In the genomic region with DNA sequence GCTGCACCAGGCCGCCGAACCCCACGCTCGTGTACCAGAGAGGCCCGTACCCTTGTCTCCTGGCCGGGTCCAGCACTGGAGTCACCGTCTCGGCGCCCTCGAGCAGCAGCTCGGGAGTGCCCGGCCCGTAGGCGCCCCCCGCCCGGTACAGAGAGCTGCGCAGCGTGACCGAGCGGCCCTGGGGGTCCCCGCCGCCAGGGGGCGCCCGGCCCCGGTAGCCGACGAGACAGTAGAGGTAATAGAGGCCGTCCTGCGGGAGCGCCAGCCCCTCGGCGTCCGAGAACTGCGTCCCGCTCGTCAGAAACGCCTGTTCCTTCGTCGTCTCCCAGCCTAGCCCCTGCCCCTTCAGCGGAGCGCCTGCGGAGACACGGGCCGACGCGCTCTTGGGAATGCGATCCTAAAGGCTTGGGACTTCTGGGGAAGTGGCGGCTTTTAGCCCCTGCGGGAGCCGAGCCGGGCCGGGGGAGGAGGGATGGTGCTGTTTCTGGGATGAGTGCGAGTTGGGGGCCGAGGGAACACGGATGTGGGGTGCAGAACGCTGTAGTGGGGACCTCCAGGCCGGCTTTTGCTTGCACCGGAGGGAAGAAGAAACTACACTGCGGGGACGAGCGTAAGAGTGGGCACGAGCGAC, we compare ENCODE assay signal across 1 cellular context.
A peak's percentile ranks its signal among the peaks of the same experiment; 100 is the strongest.
TF ChIP-seq lines count a peak whose summit lies in the region.

No MANE protein-coding gene starts in this region.

TF ChIP-seq in K562, 482 proteins besides CTCF, POLR2A, EP300 and RAD21 (continued from another document and continues in another):
- TF ChIP-seq, protein P1, sequence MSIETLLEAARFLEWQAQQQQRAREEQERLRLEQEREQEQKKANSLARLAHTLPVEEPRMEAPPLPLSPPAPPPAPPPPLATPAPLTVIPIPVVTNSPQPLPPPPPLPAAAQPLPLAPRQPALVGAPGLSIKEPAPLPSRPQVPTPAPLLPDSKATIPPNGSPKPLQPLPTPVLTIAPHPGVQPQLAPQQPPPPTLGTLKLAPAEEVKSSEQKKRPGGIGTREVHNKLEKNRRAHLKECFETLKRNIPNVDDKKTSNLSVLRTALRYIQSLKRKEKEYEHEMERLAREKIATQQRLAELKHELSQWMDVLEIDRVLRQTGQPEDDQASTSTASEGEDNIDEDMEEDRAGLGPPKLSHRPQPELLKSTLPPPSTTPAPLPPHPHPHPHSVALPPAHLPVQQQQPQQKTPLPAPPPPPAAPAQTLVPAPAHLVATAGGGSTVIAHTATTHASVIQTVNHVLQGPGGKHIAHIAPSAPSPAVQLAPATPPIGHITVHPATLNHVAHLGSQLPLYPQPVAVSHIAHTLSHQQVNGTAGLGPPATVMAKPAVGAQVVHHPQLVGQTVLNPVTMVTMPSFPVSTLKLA (conservative IDR thresholded peaks at IDR 0.05) = peak in 1 of 2 experiments; percentile 72; a peak in 3 of 4 replicates
- TF ChIP-seq ZNF316 (IDR thresholded peaks at IDR 0.05) (no peak), HNRNPUL1 (IDR thresholded peaks at IDR 0.05; ENCODE audit: low read length) (no peak), POLR3G (IDR thresholded peaks at IDR 0.05; ENCODE audit: extremely low read depth, insufficient read length, insufficient replicate concordance) (no peak), CLOCK (CRISPR knock-in tag; IDR thresholded peaks at IDR 0.05; ENCODE audit: borderline replicate concordance) (no peak), TCFL5 (CRISPR knock-in tag; conservative IDR thresholded peaks at IDR 0.05) (no peak), TRIM28 (IDR thresholded peaks at IDR 0.05) (no peak), YBX1 (IDR thresholded peaks at IDR 0.05) (no peak), ARID1B (IDR thresholded peaks at IDR 0.05) (peak; percentile 9; the same call in 1 of the 2 replicates), HDAC1 (IDR thresholded peaks at IDR 0.05) (peak in 1 of 2 experiments; percentile 74; a peak in 1 of 4 replicates), SREBF2 (CRISPR knock-in tag; IDR thresholded peaks at IDR 0.05) (no peak), TSC22D4 (tag; IDR thresholded peaks at IDR 0.05) (no peak), CBFA2T3 (IDR thresholded peaks at IDR 0.05) (no peak), ETV5 (CRISPR knock-in tag; IDR thresholded peaks at IDR 0.05; ENCODE audit: low read depth) (peak; percentile 55; the same call in 1 of the 2 replicates), CHD2 (IDR thresholded peaks at IDR 0.05; ENCODE audit: low read depth, low read length) (peak; percentile 46), SMARCC2 (IDR thresholded peaks at IDR 0.05; ENCODE audit: low read depth) (peak; percentile 41; the same call in 1 of the 2 replicates), BCLAF1 (IDR thresholded peaks at IDR 0.05; ENCODE audit: borderline replicate concordance in 1 of 2, control insufficient read depth in 1 of 2, low read depth in 2 of 2, low read length in 1 of 2) (0 out of 4 replicates have a peak, but pooled peaks of 1 of the 2 experiments have one; percentile 44), ESRRA (IDR thresholded peaks at IDR 0.05; ENCODE audit: borderline replicate concordance, low read depth) (no peak), CREM (IDR thresholded peaks at IDR 0.05; ENCODE audit: low read depth) (peak; percentile 87), FOSL1 (tag; conservative IDR thresholded peaks at IDR 0.05) (no peak), PYGO2 (tag; IDR thresholded peaks at IDR 0.05) (no peak), HMG20A (CRISPR knock-in tag; conservative IDR thresholded peaks at IDR 0.05) (no peak), TBL1XR1 (IDR thresholded peaks at IDR 0.05; ENCODE audit: low read length in 2 of 2) (0 out of 4 replicates have a peak, but pooled peaks have one; percentile 14 to 49), PHF21A (IDR thresholded peaks at IDR 0.05; ENCODE audit: borderline replicate concordance, low read depth) (peak; percentile 69; the same call in 1 of the 2 replicates), RAD51 (IDR thresholded peaks at IDR 0.05; ENCODE audit: borderline replicate concordance, low read depth) (no peak; the same call in 1 of the 2 replicates), SMAD2 (IDR thresholded peaks at IDR 0.05; ENCODE audit: low read depth, low read length) (no peak), BRF2 (IDR thresholded peaks at IDR 0.05; ENCODE audit: borderline replicate concordance, insufficient read depth, insufficient read length) (no peak), NFXL1 (CRISPR knock-in tag; IDR thresholded peaks at IDR 0.05) (no peak), TFAP4 (CRISPR knock-in tag; IDR thresholded peaks at IDR 0.05; ENCODE audit: borderline replicate concordance) (peak; percentile 82), CSDE1 (IDR thresholded peaks at IDR 0.05) (no peak), POLR3A (IDR thresholded peaks at IDR 0.05; ENCODE audit: borderline replicate concordance, extremely low read depth, insufficient read depth, insufficient read length) (no peak), RBM22 (IDR thresholded peaks at IDR 0.05; ENCODE audit: low read depth, low read length, poor library complexity, severe bottlenecking) (peak; percentile 71), GTF2F1 (IDR thresholded peaks at IDR 0.05; ENCODE audit: low read depth, low read length) (no peak), SP2 (IDR thresholded peaks at IDR 0.05; ENCODE audit: extremely low read depth, low read depth, low read length, poor library complexity, severe bottlenecking) (no peak), USF1 (CRISPR knock-in tag; IDR thresholded peaks at IDR 0.05) (peak; percentile 69; the same call in 1 of the 2 replicates), SRSF7 (optimal IDR thresholded peaks at IDR 0.05; ENCODE audit: low read depth, low read length) (no peak), POU5F1 (IDR thresholded peaks at IDR 0.05; ENCODE audit: borderline replicate concordance, low read depth, low read length, partially characterized antibody) (no peak)
- TF ChIP-seq, protein P2, sequence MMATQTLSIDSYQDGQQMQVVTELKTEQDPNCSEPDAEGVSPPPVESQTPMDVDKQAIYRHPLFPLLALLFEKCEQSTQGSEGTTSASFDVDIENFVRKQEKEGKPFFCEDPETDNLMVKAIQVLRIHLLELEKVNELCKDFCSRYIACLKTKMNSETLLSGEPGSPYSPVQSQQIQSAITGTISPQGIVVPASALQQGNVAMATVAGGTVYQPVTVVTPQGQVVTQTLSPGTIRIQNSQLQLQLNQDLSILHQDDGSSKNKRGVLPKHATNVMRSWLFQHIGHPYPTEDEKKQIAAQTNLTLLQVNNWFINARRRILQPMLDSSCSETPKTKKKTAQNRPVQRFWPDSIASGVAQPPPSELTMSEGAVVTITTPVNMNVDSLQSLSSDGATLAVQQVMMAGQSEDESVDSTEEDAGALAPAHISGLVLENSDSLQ (IDR thresholded peaks at IDR 0.05) = no peak
- TF ChIP-seq, protein P3, sequence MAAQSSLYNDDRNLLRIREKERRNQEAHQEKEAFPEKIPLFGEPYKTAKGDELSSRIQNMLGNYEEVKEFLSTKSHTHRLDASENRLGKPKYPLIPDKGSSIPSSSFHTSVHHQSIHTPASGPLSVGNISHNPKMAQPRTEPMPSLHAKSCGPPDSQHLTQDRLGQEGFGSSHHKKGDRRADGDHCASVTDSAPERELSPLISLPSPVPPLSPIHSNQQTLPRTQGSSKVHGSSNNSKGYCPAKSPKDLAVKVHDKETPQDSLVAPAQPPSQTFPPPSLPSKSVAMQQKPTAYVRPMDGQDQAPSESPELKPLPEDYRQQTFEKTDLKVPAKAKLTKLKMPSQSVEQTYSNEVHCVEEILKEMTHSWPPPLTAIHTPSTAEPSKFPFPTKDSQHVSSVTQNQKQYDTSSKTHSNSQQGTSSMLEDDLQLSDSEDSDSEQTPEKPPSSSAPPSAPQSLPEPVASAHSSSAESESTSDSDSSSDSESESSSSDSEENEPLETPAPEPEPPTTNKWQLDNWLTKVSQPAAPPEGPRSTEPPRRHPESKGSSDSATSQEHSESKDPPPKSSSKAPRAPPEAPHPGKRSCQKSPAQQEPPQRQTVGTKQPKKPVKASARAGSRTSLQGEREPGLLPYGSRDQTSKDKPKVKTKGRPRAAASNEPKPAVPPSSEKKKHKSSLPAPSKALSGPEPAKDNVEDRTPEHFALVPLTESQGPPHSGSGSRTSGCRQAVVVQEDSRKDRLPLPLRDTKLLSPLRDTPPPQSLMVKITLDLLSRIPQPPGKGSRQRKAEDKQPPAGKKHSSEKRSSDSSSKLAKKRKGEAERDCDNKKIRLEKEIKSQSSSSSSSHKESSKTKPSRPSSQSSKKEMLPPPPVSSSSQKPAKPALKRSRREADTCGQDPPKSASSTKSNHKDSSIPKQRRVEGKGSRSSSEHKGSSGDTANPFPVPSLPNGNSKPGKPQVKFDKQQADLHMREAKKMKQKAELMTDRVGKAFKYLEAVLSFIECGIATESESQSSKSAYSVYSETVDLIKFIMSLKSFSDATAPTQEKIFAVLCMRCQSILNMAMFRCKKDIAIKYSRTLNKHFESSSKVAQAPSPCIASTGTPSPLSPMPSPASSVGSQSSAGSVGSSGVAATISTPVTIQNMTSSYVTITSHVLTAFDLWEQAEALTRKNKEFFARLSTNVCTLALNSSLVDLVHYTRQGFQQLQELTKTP (IDR thresholded peaks at IDR 0.05; ENCODE audit: low read depth in 1 of 2, partially characterized antibody in 2 of 2) = no peak
- TF ChIP-seq, protein P4, sequence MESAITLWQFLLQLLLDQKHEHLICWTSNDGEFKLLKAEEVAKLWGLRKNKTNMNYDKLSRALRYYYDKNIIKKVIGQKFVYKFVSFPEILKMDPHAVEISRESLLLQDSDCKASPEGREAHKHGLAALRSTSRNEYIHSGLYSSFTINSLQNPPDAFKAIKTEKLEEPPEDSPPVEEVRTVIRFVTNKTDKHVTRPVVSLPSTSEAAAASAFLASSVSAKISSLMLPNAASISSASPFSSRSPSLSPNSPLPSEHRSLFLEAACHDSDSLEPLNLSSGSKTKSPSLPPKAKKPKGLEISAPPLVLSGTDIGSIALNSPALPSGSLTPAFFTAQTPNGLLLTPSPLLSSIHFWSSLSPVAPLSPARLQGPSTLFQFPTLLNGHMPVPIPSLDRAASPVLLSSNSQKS (CRISPR knock-in tag; IDR thresholded peaks at IDR 0.05) = no peak
- TF ChIP-seq, protein P5, sequence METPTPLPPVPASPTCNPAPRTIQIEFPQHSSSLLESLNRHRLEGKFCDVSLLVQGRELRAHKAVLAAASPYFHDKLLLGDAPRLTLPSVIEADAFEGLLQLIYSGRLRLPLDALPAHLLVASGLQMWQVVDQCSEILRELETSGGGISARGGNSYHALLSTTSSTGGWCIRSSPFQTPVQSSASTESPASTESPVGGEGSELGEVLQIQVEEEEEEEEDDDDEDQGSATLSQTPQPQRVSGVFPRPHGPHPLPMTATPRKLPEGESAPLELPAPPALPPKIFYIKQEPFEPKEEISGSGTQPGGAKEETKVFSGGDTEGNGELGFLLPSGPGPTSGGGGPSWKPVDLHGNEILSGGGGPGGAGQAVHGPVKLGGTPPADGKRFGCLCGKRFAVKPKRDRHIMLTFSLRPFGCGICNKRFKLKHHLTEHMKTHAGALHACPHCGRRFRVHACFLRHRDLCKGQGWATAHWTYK (CRISPR knock-in tag; IDR thresholded peaks at IDR 0.05) = peak; percentile 78; the same call in 1 of the 2 replicates
